ENCODE assay signal across 8 cellular contexts in genomic region chr3:124033360-124034015, GRCh38. TPM values are rescaled to one million over a fixed set of nuclear protein-coding genes. Genes with fewer than 3 reads are reported as not detected.
A peak's percentile ranks its signal among the peaks of the same experiment; 100 is the strongest.
DNase-seq lines count a peak whose midpoint lies in the region; ATAC-seq and TF ChIP-seq lines count a peak whose summit lies in the region.

KALRN (plus strand) TSS chr3:124033369.

- H3K27me3 Mint-ChIP-seq in CD4-positive, alpha-beta memory T cell: peaks cover 45 to 46% of the 10 kb centered on the region in 2 donors

- H3K4me1 Mint-ChIP-seq in CD4-positive, alpha-beta memory T cell: peaks cover 8 to 19% (median 15%) of the 10 kb centered on the region in 4 donors

- POLR2A ChIA-PET in CD4-positive, alpha-beta memory T cell (lab: Charles Lee; ENCODE audit: partially characterized antibody): no interaction called here
- POLR2A ChIA-PET in RWPE1 (lab: Yijun Ruan, JAX; ENCODE audit: low non-redundant PET): interaction anchor here (0.6 kb wide), 1 partner anchor 1240 kb away, joined by 4 read pairs; the partner anchor contains the start of gene HSPBAP1

- no peaks in the 10 kb centered on the region for H3K36me3 Mint-ChIP-seq in CD4-positive, alpha-beta memory T cell

- H3K27me3 ChIP-seq in CD4-positive, alpha-beta memory T cell (ENCODE audit: insufficient read depth, low read length): peaks cover 22% of the 10 kb centered on the region
- no peaks in the 10 kb centered on the region for H3K27me3 ChIP-seq in endocrine pancreas (ENCODE audit: control insufficient read depth, insufficient read depth, low read length)

- CTCF ChIA-PET in CD4-positive, alpha-beta memory T cell (lab: Charles Lee; ENCODE audit: partially characterized antibody): interaction anchor here (0.8 to 2.6 kb wide), 9 partner anchors 9 to 26 kb away, joined by 3 to 11 read pairs (median 4); no protein-coding TSS in a partner anchor
- CTCF ChIA-PET in RWPE1 (lab: Yijun Ruan, JAX): interaction anchor here (0.5 to 0.8 kb wide), 9 partner anchors 12 to 1538 kb away, joined by 3 to 4 read pairs (median 3); no protein-coding TSS in a partner anchor

- no peaks in the 10 kb centered on the region for H3K36me3 ChIP-seq in CD4-positive, alpha-beta memory T cell (ENCODE audit: insufficient read depth, low read length)
- H3K36me3 ChIP-seq in endocrine pancreas (ENCODE audit: control insufficient read depth, insufficient read depth, low read length) (no peaks in the 10 kb centered on the region), mucosa of descending colon (ENCODE audit: low read depth) (no peaks in the 10 kb centered on the region)

- peaks cover 0 to 5% (median 0%) of the 10 kb centered on the region in 8 donors for H3K9me3 Mint-ChIP-seq in CD4-positive, alpha-beta memory T cell

- peaks cover 5% of the 10 kb centered on the region for H3K4me1 ChIP-seq in CD4-positive, alpha-beta memory T cell (ENCODE audit: insufficient read depth, low read length)
- H3K4me1 ChIP-seq in endocrine pancreas (ENCODE audit: control insufficient read depth, insufficient read depth, low read length): no peaks in the 10 kb centered on the region
- peaks cover 4% of the 10 kb centered on the region for H3K4me1 ChIP-seq in mucosa of descending colon (ENCODE audit: low read depth)

- H3K9ac ChIP-seq in endocrine pancreas (ENCODE audit: control insufficient read depth, insufficient read depth, low read length): peak within 1 kb of the TSS; percentile 60

- H3K9me3 ChIP-seq in CD4-positive, alpha-beta memory T cell (ENCODE audit: control insufficient read depth in 1 of 2, low read length in 2 of 2): no peaks in the 10 kb centered on the region
- H3K9me3 ChIP-seq in endocrine pancreas (ENCODE audit: control insufficient read depth, low read length) (no peaks in the 10 kb centered on the region), mucosa of descending colon (no peaks in the 10 kb centered on the region)

- intact Hi-C loops in CD4-positive, alpha-beta memory T cell (cut with micrococcal nuclease): no loop called here
- intact Hi-C loops in mucosa of descending colon (cut with DNase I, micrococcal nuclease): no loop called here

- peak; percentile 34 for ATAC-seq in GM21529 (IDR thresholded peaks at IDR 0.05; ENCODE audit: unreplicated experiment)
- ATAC-seq in mucosa of descending colon: peak; percentile 63

- H3K27ac Mint-ChIP-seq in CD4-positive, alpha-beta memory T cell: peak within 1 kb of the TSS in 1 of 7 donors; percentile 82

- DNase-seq in CD4-positive, alpha-beta memory T cell: no peak
- no peak for DNase-seq in RWPE1 (ENCODE audit: low spot score)
- DNase-seq in mucosa of descending colon: peak in 2 of 3 donors; percentile 23 to 59
- no peak for DNase-seq in ureter (ENCODE audit: low spot score)
- no peak for DNase-seq in NCI-H2171 treated with DMSO at 0.1 percent for 48 hours (lab: John Stamatoyannopoulos, UW)
- no peak for DNase-seq in kidney glomerular epithelial cell (lab: John Stamatoyannopoulos, UW)

- peak within 1 kb of the TSS; percentile 75 to 91 (median 82) for H3K4me3 Mint-ChIP-seq in CD4-positive, alpha-beta memory T cell

- TF ChIP-seq CTCF in RWPE1 (conservative IDR thresholded peaks at IDR 0.05; ENCODE audit: low read depth) (peak; percentile 4; the same call in 1 of the 2 replicates), mucosa of descending colon (IDR thresholded peaks at IDR 0.05) (peak; percentile 4)

- peak within 1 kb of the TSS in 1 of 2 donors; percentile 47 for H3K4me3 ChIP-seq in CD4-positive, alpha-beta memory T cell (ENCODE audit: low read length in 2 of 2)
- peak within 1 kb of the TSS; percentile 59 for H3K4me3 ChIP-seq in endocrine pancreas (ENCODE audit: control insufficient read depth, insufficient read depth, low read length)
- peak within 1 kb of the TSS; percentile 54 for H3K4me3 ChIP-seq in mucosa of descending colon

- no peak within 1 kb of the TSS for H3K27ac ChIP-seq in CD4-positive, alpha-beta memory T cell (ENCODE audit: low read depth, low read length)
- H3K27ac ChIP-seq in RWPE1: no peak within 1 kb of the TSS

RNA-seq across cellular contexts. Expression of gene KALRN, which starts in this region (rescaled TPM):
- 10 to 100 TPM; 14.5 to 15.6 TPM for total RNA-seq in CD4-positive, alpha-beta memory T cell
- 1 to 10 TPM; 2.6 to 4.3 TPM for polyA plus RNA-seq in CD4-positive, alpha-beta memory T cell
- 10 to 100 TPM; 35.4 to 78.3 (median 73.5) TPM for total RNA-seq in mucosa of descending colon
- total RNA-seq in ureter: 54.7 TPM

Comparison
In these comparisons a context has a peak if more than half of its experiments do, and no peak if none do; other contexts are left out.
1. DNase-seq: peak in mucosa of descending colon (2 of 3); none in CD4-positive, alpha-beta memory T cell (0 of 5), RWPE1 (single experiment), ureter (single experiment), NCI-H2171 treated with DMSO at 0.1 percent for 48 hours (single experiment) and kidney glomerular epithelial cell (single experiment).